In genomic region chr1:58812468-58812867, GRCh38 we compare ENCODE assay signal across 2 cellular contexts.
A peak's percentile ranks its signal among the peaks of the same experiment; 100 is the strongest.
TF ChIP-seq lines count a peak whose summit lies in the region.

No MANE protein-coding gene starts in this region.

TF ChIP-seq in IMR-90, 13 proteins besides CTCF, POLR2A, EP300 and RAD21:
- TF ChIP-seq BHLHE40 (IDR thresholded peaks at IDR 0.05; ENCODE audit: low read depth, low read length) (0 out of 2 replicates have a peak, but pooled peaks have one; percentile 21), CHD1 (IDR thresholded peaks at IDR 0.05; ENCODE audit: low read depth, low read length) (no peak), MXI1 (IDR thresholded peaks at IDR 0.05; ENCODE audit: borderline replicate concordance, low read depth, low read length) (no peak), USF2 (IDR thresholded peaks at IDR 0.05; ENCODE audit: low read depth, low read length) (no peak), CEBPB (IDR thresholded peaks at IDR 0.05; ENCODE audit: low read depth, low read length) (no peak)

TF ChIP-seq in endothelial cell of umbilical vein, 7 proteins besides CTCF, POLR2A, EP300 and RAD21:
- TF ChIP-seq MYC (IDR thresholded peaks at IDR 0.05; ENCODE audit: low read depth, low read length), result no peak
- TF ChIP-seq FOS (IDR thresholded peaks at IDR 0.05; ENCODE audit: borderline replicate concordance, insufficient read depth, low read length), result no peak
- no peak for TF ChIP-seq MAX (IDR thresholded peaks at IDR 0.05; ENCODE audit: insufficient read depth, insufficient read length)
- TF ChIP-seq EZH2 (IDR thresholded peaks at IDR 0.05; ENCODE audit: borderline replicate concordance, low read depth, low read length, severe bottlenecking), result no peak
- TF ChIP-seq GATA2 (IDR thresholded peaks at IDR 0.05; ENCODE audit: insufficient read depth, insufficient read length, low read depth, low read length), result no peak
- TF ChIP-seq JUN (IDR thresholded peaks at IDR 0.05; ENCODE audit: borderline replicate concordance, insufficient read depth, insufficient read length, low read depth), result no peak
- TF ChIP-seq POLR2AphosphoS5 (IDR thresholded peaks at IDR 0.05; ENCODE audit: insufficient read depth, low read depth, low read length), result no peak
